In the genomic region with DNA sequence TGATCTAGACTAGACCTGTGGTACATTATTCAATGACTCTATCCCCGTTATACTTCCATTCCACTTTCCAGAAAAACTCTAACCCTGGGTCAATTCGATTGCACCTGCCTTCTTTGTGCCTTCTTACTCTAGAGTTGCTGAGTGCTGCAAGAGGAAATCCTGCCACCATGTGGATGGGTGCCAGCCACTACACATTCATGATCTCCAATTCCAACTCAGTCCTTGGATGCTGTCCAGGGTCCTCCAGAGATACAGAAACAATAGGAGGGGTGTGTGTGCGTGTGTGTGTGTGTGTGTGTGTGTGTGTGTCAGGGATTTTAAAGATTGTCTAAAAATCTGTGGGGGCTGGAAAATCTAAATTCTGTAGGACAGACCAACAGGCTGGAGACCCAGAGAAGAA, we compare ENCODE assay signal across 8 cellular contexts. TPM values are rescaled to one million over a fixed set of nuclear protein-coding genes. Genes with fewer than 3 reads are reported as not detected.
DNase-seq lines count a peak whose midpoint lies in the region; ATAC-seq and TF ChIP-seq lines count a peak whose summit lies in the region.

No MANE protein-coding gene starts in this region.

- 1 to 22% (median 12%) methylated on average over 3 of the region's 3 CpGs for WGBS in heart left ventricle, 4 donors

- H3K9me3 Mint-ChIP-seq in activated naive CD4-positive, alpha-beta T cell treated with anti-CD3 and anti-CD28 coated beads, Interleukin-2, amount 10 ng/mL, durations not matched to agents 7 days and 5 days = no peaks in the 10 kb centered on the region

- no peaks in the 10 kb centered on the region for H3K9me3 ChIP-seq in heart left ventricle

- H3K27me3 Mint-ChIP-seq in activated naive CD4-positive, alpha-beta T cell treated with anti-CD3 and anti-CD28 coated beads, Interleukin-2, amount 10 ng/mL, durations not matched to agents 7 days and 5 days = peaks cover 4% of the 10 kb centered on the region

- H3K4me1 Mint-ChIP-seq in activated naive CD4-positive, alpha-beta T cell treated with anti-CD3 and anti-CD28 coated beads, Interleukin-2, amount 10 ng/mL, durations not matched to agents 7 days and 5 days = peaks cover 8% of the 10 kb centered on the region

- H3K27me3 ChIP-seq in heart left ventricle = peaks cover 0 to 6% (median 0%) of the 10 kb centered on the region in 9 donors

- DNase-seq in DMS153 treated with DMSO at 0.1 percent for 48 hours (lab: John Stamatoyannopoulos, UW; ENCODE audit: unreplicated experiment) (peak; percentile 86), HT-29 (ENCODE audit: low spot score) (peak; percentile 68), OCI-M1 (lab: John Stamatoyannopoulos, UW) (peak; percentile 66), heart left ventricle (peak; percentile 57 to 85 (median 74)), sciatic nerve (ENCODE audit: low spot score) (peak; percentile 60), NK-92 (lab: John Stamatoyannopoulos, UW; ENCODE audit: unreplicated experiment) (no peak)
- DNase-seq in activated naive CD4-positive, alpha-beta T cell treated with anti-CD3 and anti-CD28 coated beads, Interleukin-2, amount 10 ng/mL, durations not matched to agents 7 days and 5 days = peak; percentile 65

- no peak for TF ChIP-seq POLR2A in heart left ventricle (IDR thresholded peaks at IDR 0.05)

- no peak overlapping the region for H3K27ac ChIP-seq in heart left ventricle

- peaks cover 0 to 3% (median 0%) of the 10 kb centered on the region in 12 donors for H3K4me1 ChIP-seq in heart left ventricle

- H3K4me3 ChIP-seq in heart left ventricle = no peak overlapping the region

- H3K36me3 ChIP-seq in heart left ventricle = no peaks in the 10 kb centered on the region

- no peak overlapping the region for H3K27ac Mint-ChIP-seq in activated naive CD4-positive, alpha-beta T cell treated with anti-CD3 and anti-CD28 coated beads, Interleukin-2, amount 10 ng/mL, durations not matched to agents 7 days and 5 days

- CTCF ChIA-PET in activated naive CD4-positive, alpha-beta T cell treated with anti-CD3 and anti-CD28 coated beads, Interleukin-2, amount 10 ng/mL, durations not matched to agents 7 days and 5 days (lab: Charles Lee) = no interaction called here

- peak; percentile 55 to 86 (median 72) for ATAC-seq in heart left ventricle
- ATAC-seq in sciatic nerve = no peak
- no peak for ATAC-seq in GM18907 (IDR thresholded peaks at IDR 0.05; ENCODE audit: unreplicated experiment)

- peak in 9 of 12 donors; percentile 17 to 51 (median 31) for TF ChIP-seq CTCF in heart left ventricle (IDR thresholded peaks at IDR 0.05)

- no peaks in the 10 kb centered on the region for H3K36me3 Mint-ChIP-seq in activated naive CD4-positive, alpha-beta T cell treated with anti-CD3 and anti-CD28 coated beads, Interleukin-2, amount 10 ng/mL, durations not matched to agents 7 days and 5 days

- no peak overlapping the region for H3K4me3 Mint-ChIP-seq in activated naive CD4-positive, alpha-beta T cell treated with anti-CD3 and anti-CD28 coated beads, Interleukin-2, amount 10 ng/mL, durations not matched to agents 7 days and 5 days

- intact Hi-C loops in heart left ventricle (cut with DNase I) = loop anchor here in 5 of 10 donors (2.0 to 5.0 kb wide), 2 partner anchors 290 to 291 kb away; no protein-coding TSS in a partner anchor
- intact Hi-C loops in sciatic nerve (cut with DNase I) = no loop called here

RNA-seq across cellular contexts. Expression of a gene that starts 42.9 kb away (rescaled TPM):
- total RNA-seq in HT-29 (2014; rRNA removed; shearing (Covaris generic)) = 0.36 and 0.68 TPM in 2 replicates
- total RNA-seq in heart left ventricle (1 to 10 TPM; 1.4 to 5.9 (median 2.6) TPM), sciatic nerve (11.8 TPM)
- 1 to 10 TPM; 1.6 to 2.6 TPM for polyA plus RNA-seq in heart left ventricle

RNA-seq across cellular contexts. Expression of a gene that starts 55.8 kb away (rescaled TPM):
- total RNA-seq in HT-29 (2014; rRNA removed; shearing (Covaris generic)) = 0.03 and 0.08 TPM in 2 replicates
- total RNA-seq in heart left ventricle (1 to 10 TPM in 7 of 9 donors, under 1 TPM in 2; 0.53 to 2.7 (median 1.4) TPM), sciatic nerve (2.7 TPM)
- 1 to 10 TPM in 1 of 2 donors, under 1 TPM in 1; 0.37 to 1.2 TPM for polyA plus RNA-seq in heart left ventricle

Comparison
In these comparisons a context has a peak if more than half of its experiments do, and no peak if none do; other contexts are left out.
1. ATAC-seq: peak in heart left ventricle (4 of 4); none in sciatic nerve (single experiment) and GM18907 (single experiment).